In genomic region chr12:108611884-108612415, GRCh38 we compare ENCODE assay signal across 8 cellular contexts. TPM values are rescaled to one million over a fixed set of nuclear protein-coding genes. Genes with fewer than 3 reads are reported as not detected.
DNase-seq lines count a peak whose midpoint lies in the region; ATAC-seq lines count a peak whose summit lies in the region.

No MANE protein-coding gene starts in this region.

- ATAC-seq in GM18858 (IDR thresholded peaks at IDR 0.05; ENCODE audit: unreplicated experiment) (no peak), HG03039 (IDR thresholded peaks at IDR 0.05; ENCODE audit: unreplicated experiment) (no peak)

- peak; percentile 77 for DNase-seq in ELF-1 (ENCODE audit: low read depth, low spot score)
- peak; percentile 96 for DNase-seq in LHCN-M2 (ENCODE audit: low read depth)
- peak; percentile 50 to 58 for DNase-seq in activated CD8-positive, alpha-beta memory T cell treated with anti-CD3 and anti-CD28 coated beads for 4 hours (ENCODE audit: low read depth in 2 of 2)
- peak; percentile 81 for DNase-seq in fibroblast of peridontal ligament (ENCODE audit: extremely low read depth)
- DNase-seq in stimulated activated CD4-positive, alpha-beta T cell treated with anti-CD3 and anti-CD28 coated beads, Interleukin-4, amount 100 ng/mL, for 4 hours = peak; percentile 40 to 62
- no peak for DNase-seq in NCI-H146 treated with DMSO at 0.1 percent for 48 hours (lab: John Stamatoyannopoulos, UW; ENCODE audit: unreplicated experiment)

RNA-seq across cellular contexts. Expression of gene TMEM119, which starts 14.1 kb away (rescaled TPM):
- 0.80 and 1.9 TPM in 2 replicates for total RNA-seq in LHCN-M2 (2014; rRNA removed)
- polyA plus RNA-seq in LHCN-M2 (2012) = 15.5 TPM

RNA-seq across cellular contexts. Expression of gene SELPLG, which starts 21.7 kb away (rescaled TPM):
- 1.5 and 2.1 TPM in 2 replicates for total RNA-seq in LHCN-M2 (2014; rRNA removed)
- 8.2 TPM for polyA plus RNA-seq in LHCN-M2 (2012)

RNA-seq across cellular contexts. Expression of gene ISCU, which starts 49.6 kb away (rescaled TPM):
- total RNA-seq in LHCN-M2 (2014; rRNA removed) = 122 and 132 TPM in 2 replicates
- polyA plus RNA-seq in LHCN-M2 (2012) = 104 TPM

RNA-seq across cellular contexts. Expression of gene SART3, which starts 51.0 kb away (rescaled TPM):
- total RNA-seq in LHCN-M2 (2014; rRNA removed) = 52.6 and 57.4 TPM in 2 replicates
- polyA plus RNA-seq in LHCN-M2 (2012) = 24.5 TPM
